ENCODE assay signal across 1 cellular context in genomic region chr12:69985656-69986055, GRCh38.
TF ChIP-seq lines count a peak whose summit lies in the region.

No MANE protein-coding gene starts in this region.

TF ChIP-seq in GM12878, 131 proteins besides CTCF, POLR2A, EP300 and RAD21 (continued from another document):
- TF ChIP-seq, protein P1, sequence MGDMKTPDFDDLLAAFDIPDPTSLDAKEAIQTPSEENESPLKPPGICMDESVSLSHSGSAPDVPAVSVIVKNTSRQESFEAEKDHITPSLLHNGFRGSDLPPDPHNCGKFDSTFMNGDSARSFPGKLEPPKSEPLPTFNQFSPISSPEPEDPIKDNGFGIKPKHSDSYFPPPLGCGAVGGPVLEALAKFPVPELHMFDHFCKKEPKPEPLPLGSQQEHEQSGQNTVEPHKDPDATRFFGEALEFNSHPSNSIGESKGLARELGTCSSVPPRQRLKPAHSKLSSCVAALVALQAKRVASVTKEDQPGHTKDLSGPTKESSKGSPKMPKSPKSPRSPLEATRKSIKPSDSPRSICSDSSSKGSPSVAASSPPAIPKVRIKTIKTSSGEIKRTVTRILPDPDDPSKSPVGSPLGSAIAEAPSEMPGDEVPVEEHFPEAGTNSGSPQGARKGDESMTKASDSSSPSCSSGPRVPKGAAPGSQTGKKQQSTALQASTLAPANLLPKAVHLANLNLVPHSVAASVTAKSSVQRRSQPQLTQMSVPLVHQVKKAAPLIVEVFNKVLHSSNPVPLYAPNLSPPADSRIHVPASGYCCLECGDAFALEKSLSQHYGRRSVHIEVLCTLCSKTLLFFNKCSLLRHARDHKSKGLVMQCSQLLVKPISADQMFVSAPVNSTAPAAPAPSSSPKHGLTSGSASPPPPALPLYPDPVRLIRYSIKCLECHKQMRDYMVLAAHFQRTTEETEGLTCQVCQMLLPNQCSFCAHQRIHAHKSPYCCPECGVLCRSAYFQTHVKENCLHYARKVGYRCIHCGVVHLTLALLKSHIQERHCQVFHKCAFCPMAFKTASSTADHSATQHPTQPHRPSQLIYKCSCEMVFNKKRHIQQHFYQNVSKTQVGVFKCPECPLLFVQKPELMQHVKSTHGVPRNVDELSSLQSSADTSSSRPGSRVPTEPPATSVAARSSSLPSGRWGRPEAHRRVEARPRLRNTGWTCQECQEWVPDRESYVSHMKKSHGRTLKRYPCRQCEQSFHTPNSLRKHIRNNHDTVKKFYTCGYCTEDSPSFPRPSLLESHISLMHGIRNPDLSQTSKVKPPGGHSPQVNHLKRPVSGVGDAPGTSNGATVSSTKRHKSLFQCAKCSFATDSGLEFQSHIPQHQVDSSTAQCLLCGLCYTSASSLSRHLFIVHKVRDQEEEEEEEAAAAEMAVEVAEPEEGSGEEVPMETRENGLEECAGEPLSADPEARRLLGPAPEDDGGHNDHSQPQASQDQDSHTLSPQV (IDR thresholded peaks at IDR 0.05), result no peak
- no peak for TF ChIP-seq BACH1 (IDR thresholded peaks at IDR 0.05; ENCODE audit: borderline replicate concordance)
- no peak for TF ChIP-seq EZH2 (IDR thresholded peaks at IDR 0.05; ENCODE audit: borderline replicate concordance, control insufficient read depth, low read depth, low read length)
- TF ChIP-seq, protein P2, sequence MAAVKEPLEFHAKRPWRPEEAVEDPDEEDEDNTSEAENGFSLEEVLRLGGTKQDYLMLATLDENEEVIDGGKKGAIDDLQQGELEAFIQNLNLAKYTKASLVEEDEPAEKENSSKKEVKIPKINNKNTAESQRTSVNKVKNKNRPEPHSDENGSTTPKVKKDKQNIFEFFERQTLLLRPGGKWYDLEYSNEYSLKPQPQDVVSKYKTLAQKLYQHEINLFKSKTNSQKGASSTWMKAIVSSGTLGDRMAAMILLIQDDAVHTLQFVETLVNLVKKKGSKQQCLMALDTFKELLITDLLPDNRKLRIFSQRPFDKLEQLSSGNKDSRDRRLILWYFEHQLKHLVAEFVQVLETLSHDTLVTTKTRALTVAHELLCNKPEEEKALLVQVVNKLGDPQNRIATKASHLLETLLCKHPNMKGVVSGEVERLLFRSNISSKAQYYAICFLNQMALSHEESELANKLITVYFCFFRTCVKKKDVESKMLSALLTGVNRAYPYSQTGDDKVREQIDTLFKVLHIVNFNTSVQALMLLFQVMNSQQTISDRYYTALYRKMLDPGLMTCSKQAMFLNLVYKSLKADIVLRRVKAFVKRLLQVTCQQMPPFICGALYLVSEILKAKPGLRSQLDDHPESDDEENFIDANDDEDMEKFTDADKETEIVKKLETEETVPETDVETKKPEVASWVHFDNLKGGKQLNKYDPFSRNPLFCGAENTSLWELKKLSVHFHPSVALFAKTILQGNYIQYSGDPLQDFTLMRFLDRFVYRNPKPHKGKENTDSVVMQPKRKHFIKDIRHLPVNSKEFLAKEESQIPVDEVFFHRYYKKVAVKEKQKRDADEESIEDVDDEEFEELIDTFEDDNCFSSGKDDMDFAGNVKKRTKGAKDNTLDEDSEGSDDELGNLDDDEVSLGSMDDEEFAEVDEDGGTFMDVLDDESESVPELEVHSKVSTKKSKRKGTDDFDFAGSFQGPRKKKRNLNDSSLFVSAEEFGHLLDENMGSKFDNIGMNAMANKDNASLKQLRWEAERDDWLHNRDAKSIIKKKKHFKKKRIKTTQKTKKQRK (IDR thresholded peaks at IDR 0.05; ENCODE audit: low read depth, low read length), result no peak
